In genomic region chr5:139686356-139686918, GRCh38 we compare ENCODE assay signal across 13 cellular contexts. TPM values are rescaled to one million over a fixed set of nuclear protein-coding genes. Genes with fewer than 3 reads are reported as not detected.
DNase-seq lines count a peak whose midpoint lies in the region; ATAC-seq, FAIRE-seq and TF ChIP-seq lines count a peak whose summit lies in the region.
"Had no signal": no experiment of that assay in that cellular context is flagged by ENCODE, and none has a peak within 500 bp of the region (broad histone marks: within the 10 kb centered on the region; RNA-seq: fewer than 3 reads in every experiment).

No MANE protein-coding gene starts in this region.

- no peak overlapping the region for H3K27ac ChIP-seq in CD8-positive, alpha-beta memory T cell (ENCODE audit: low read depth, low read length)
- no peak overlapping the region for H3K27ac ChIP-seq in astrocyte (ENCODE audit: low read depth, low read length)
- H3K27ac ChIP-seq in layer of hippocampus (ENCODE audit: low read depth, low read length), result peak overlapping the region; percentile 98

- no peak overlapping the region for H3K9ac ChIP-seq in astrocyte (ENCODE audit: low read length)

- no TSS peak for BruUV-seq in MCF 10A (replicated peaks; lab: Mats Ljungman, UMichigan)

- H3K36me3 ChIP-seq in CD8-positive, alpha-beta memory T cell (ENCODE audit: insufficient read depth, low read length), result no peaks in the 10 kb centered on the region
- peaks cover 5% of the 10 kb centered on the region for H3K36me3 ChIP-seq in astrocyte (ENCODE audit: insufficient read depth, low read length)

- no peak overlapping the region for H3K4me3 ChIP-seq in CD8-positive, alpha-beta memory T cell (ENCODE audit: low read length)
- no peak overlapping the region for H3K4me3 ChIP-seq in astrocyte (ENCODE audit: insufficient read depth, low read depth, low read length)
- H3K4me3 ChIP-seq: transverse colon had no signal

- CTCF ChIA-PET in CD8-positive, alpha-beta memory T cell (lab: Charles Lee), result no interaction called here
- CTCF ChIA-PET in MCF 10A (lab: Yijun Ruan, JAX), result interaction anchor here (1.0 to 11.5 kb wide), 2 partner anchors 54 to 79 kb away, joined by 3 to 321 read pairs; no protein-coding TSS in a partner anchor

- H4K20me1 ChIP-seq in astrocyte (ENCODE audit: insufficient read depth, low read length), result peaks cover 30% of the 10 kb centered on the region

- H3K79me2 ChIP-seq in astrocyte (ENCODE audit: insufficient read depth, low read length), result peaks cover 25% of the 10 kb centered on the region

- H2AFZ ChIP-seq in astrocyte (ENCODE audit: low read depth, low read length), result no peak overlapping the region

- POLR2A ChIA-PET in CD8-positive, alpha-beta memory T cell (lab: Charles Lee), result no interaction called here
- POLR2A ChIA-PET in MCF 10A (lab: Yijun Ruan, JAX), result interaction anchor here (0.6 kb wide), 1 partner anchor 351 kb away, joined by 6 read pairs; no protein-coding TSS in a partner anchor

- H3K9me3 Mint-ChIP-seq in CD8-positive, alpha-beta memory T cell, result no peaks in the 10 kb centered on the region
- no peaks in the 10 kb centered on the region for H3K9me3 Mint-ChIP-seq in astrocyte (ENCODE audit: unreplicated experiment)
- no peaks in the 10 kb centered on the region for H3K9me3 Mint-ChIP-seq in MCF 10A (ENCODE audit: unreplicated experiment)

- FAIRE-seq in astrocyte (lab: Jason Lieb, UNC), result no peak

- H3K4me3 Mint-ChIP-seq in CD8-positive, alpha-beta memory T cell, result no peak overlapping the region
- H3K4me3 Mint-ChIP-seq in astrocyte (ENCODE audit: unreplicated experiment) (no peak overlapping the region), MCF 10A (ENCODE audit: unreplicated experiment) (no peak overlapping the region)

- intact Hi-C loops in MCF 10A (cut with micrococcal nuclease), result no loop called here

- peak overlapping the region in 5 of 8 donors; percentile 59 to 81 (median 63) for H3K27ac Mint-ChIP-seq in CD8-positive, alpha-beta memory T cell
- H3K27ac Mint-ChIP-seq in astrocyte (ENCODE audit: unreplicated experiment), result peak overlapping the region; percentile 63
- H3K27ac Mint-ChIP-seq in MCF 10A (ENCODE audit: low read depth, unreplicated experiment), result no peak overlapping the region

- H3K27me3 Mint-ChIP-seq in CD8-positive, alpha-beta memory T cell, result no peaks in the 10 kb centered on the region
- H3K27me3 Mint-ChIP-seq in astrocyte (ENCODE audit: low read depth, unreplicated experiment), result no peaks in the 10 kb centered on the region
- H3K27me3 Mint-ChIP-seq in MCF 10A (ENCODE audit: insufficient read depth, unreplicated experiment), result no peaks in the 10 kb centered on the region

- no peak overlapping the region for H3K4me2 ChIP-seq in astrocyte (ENCODE audit: low read length)

- DNase-seq in CD8-positive, alpha-beta memory T cell, result no peak
- no peak for DNase-seq in astrocyte (ENCODE audit: low read depth)
- DNase-seq in pons (ENCODE audit: low spot score), result peak; percentile 67
- DNase-seq in stimulated activated naive CD4-positive, alpha-beta T cell treated with Interleukin-2 at 50 U/mL for 16 hours (lab: John Stamatoyannopoulos, UW), result no peak
- DNase-seq in NCI-H146 treated with DMSO at 0.1 percent for 48 hours (lab: John Stamatoyannopoulos, UW; ENCODE audit: unreplicated experiment), result no peak
- DNase-seq in MCF 10A (ENCODE audit: unreplicated experiment), result no peak
- DNase-seq: activated effector memory CD4-positive, alpha-beta T cell treated with Interleukin-2 at 50 U/mL for 16 hours; DMS79; foreskin melanocyte; islet precursor cell; transverse colon had no signal

- TF ChIP-seq CTCF in astrocyte (IDR thresholded peaks at IDR 0.05; ENCODE audit: insufficient read depth, low read depth, low read length) (no peak), MCF 10A (IDR thresholded peaks at IDR 0.05; ENCODE audit: unreplicated experiment) (no peak)

- no peaks in the 10 kb centered on the region for H3K4me1 ChIP-seq in CD8-positive, alpha-beta memory T cell (ENCODE audit: insufficient read depth, low read length)
- peaks cover 64% of the 10 kb centered on the region for H3K4me1 ChIP-seq in astrocyte (ENCODE audit: insufficient read depth, low read length)

- no peak for ATAC-seq in HG02981 (IDR thresholded peaks at IDR 0.05; ENCODE audit: unreplicated experiment)

- no peaks in the 10 kb centered on the region for H3K27me3 ChIP-seq in CD8-positive, alpha-beta memory T cell (ENCODE audit: insufficient read depth, low read length, poor library complexity, severe bottlenecking)
- H3K27me3 ChIP-seq in astrocyte (ENCODE audit: insufficient read depth, low read length), result no peaks in the 10 kb centered on the region
- H3K27me3 ChIP-seq in layer of hippocampus (ENCODE audit: control insufficient read depth, insufficient read depth, low read length), result no peaks in the 10 kb centered on the region
- H3K27me3 ChIP-seq: transverse colon had no signal

- peaks cover 4 to 15% (median 8%) of the 10 kb centered on the region in 3 donors for H3K4me1 Mint-ChIP-seq in CD8-positive, alpha-beta memory T cell
- H3K4me1 Mint-ChIP-seq in astrocyte (ENCODE audit: low read depth, unreplicated experiment) (peaks cover 54% of the 10 kb centered on the region), MCF 10A (ENCODE audit: insufficient read depth, unreplicated experiment) (peaks cover 6% of the 10 kb centered on the region)

- H3K9me3 ChIP-seq in CD8-positive, alpha-beta memory T cell (ENCODE audit: low read length), result no peaks in the 10 kb centered on the region
- H3K9me3 ChIP-seq in astrocyte (ENCODE audit: insufficient read depth, low read depth, low read length), result no peaks in the 10 kb centered on the region
- H3K9me3 ChIP-seq: transverse colon had no signal

- peaks cover 0 to 5% (median 0%) of the 10 kb centered on the region in 3 donors for H3K36me3 Mint-ChIP-seq in CD8-positive, alpha-beta memory T cell
- H3K36me3 Mint-ChIP-seq in astrocyte (ENCODE audit: low read depth, unreplicated experiment), result peaks cover 32% of the 10 kb centered on the region
- H3K36me3 Mint-ChIP-seq in MCF 10A (ENCODE audit: insufficient read depth, unreplicated experiment), result peaks cover 20% of the 10 kb centered on the region

RNA-seq across cellular contexts. Expression of gene CXXC5, which starts 38.3 kb away (rescaled TPM):
- 1 to 10 TPM; 2.1 to 3.1 TPM for total RNA-seq in CD8-positive, alpha-beta memory T cell
- 67.0 TPM for polyA plus RNA-seq in CD8-positive, alpha-beta memory T cell
- 151 and 185 TPM in 2 replicates for total RNA-seq in astrocyte
- 7.8 and 10.9 TPM in 2 replicates for total RNA-seq in MCF 10A (2022)

Comparison
In these comparisons a context has a peak if more than half of its experiments do, and no peak if none do; other contexts are left out.
1. RNA of gene CXXC5, which starts 38.3 kb away (total RNA-seq): 151 to 185 TPM in astrocyte; 7.8 to 10.9 TPM in MCF 10A and 2.1 to 3.1 TPM in CD8-positive, alpha-beta memory T cell; every median in the first group is over 10 times any median in the second.